ENCODE assay signal across 8 cellular contexts in the genomic region with DNA sequence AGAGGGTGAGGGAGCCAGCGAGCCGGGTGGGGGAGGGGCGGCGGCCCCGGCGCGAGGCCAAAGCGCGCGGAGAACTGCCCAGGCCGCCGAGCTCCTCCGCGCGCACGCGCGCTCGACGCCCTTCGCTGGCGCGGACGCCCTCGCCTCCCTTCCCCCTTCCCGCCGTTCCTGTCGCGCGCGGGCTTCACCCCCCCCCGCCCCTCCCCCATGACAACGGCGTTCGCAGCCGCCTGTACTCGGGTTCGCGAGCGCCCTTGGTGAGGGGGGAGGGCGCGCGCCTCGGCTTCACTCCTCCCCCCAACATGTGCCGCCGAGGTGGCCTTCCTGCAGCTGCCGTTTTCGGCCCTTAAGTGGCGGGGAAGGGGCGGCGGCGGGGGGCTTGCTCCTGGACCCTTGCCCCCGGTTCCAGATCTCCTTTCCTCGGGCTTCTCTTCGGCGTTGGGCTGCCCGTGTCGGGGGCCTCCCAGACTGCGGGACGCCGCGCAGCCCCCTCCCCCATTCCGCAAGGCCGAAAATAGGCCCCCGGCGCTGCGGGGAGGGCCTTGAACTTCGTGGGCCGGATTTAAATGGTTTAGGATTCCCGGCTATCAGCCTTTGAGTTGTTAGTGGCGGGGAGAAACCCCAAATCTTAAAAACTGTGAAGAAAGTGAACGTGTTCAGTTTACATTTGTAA. TPM values are rescaled to one million over a fixed set of nuclear protein-coding genes. Genes with fewer than 3 reads are reported as not detected.
DNase-seq lines count a peak whose midpoint lies in the region; ATAC-seq lines count a peak whose summit lies in the region.

No MANE protein-coding gene starts in this region.

- DNase-seq in GF-D8 (lab: John Stamatoyannopoulos, UW) = peak; percentile 51
- peak; percentile 70 for DNase-seq in KG1 (lab: John Stamatoyannopoulos, UW)
- peak; percentile 70 for DNase-seq in RPMI7951 (ENCODE audit: low read depth)
- DNase-seq in astrocyte of the hippocampus (ENCODE audit: low read depth, low spot score) = peak; percentile 93
- DNase-seq in hypothalamus (lab: John Stamatoyannopoulos, UW) = peak in 43 of 51 donors; percentile 69 to 98 (median 87)
- peak; percentile 27 for DNase-seq in renal cortical epithelial cell (ENCODE audit: low read depth)
- DNase-seq in central memory CD4-positive, alpha-beta T cell = no peak

- ATAC-seq in GM21737 (IDR thresholded peaks at IDR 0.05; ENCODE audit: unreplicated experiment) = peak; percentile 34

RNA-seq across cellular contexts. Expression of a gene that starts 0.5 kb away (rescaled TPM):
- total RNA-seq in RPMI7951 (2014; rRNA removed; shearing (Covaris generic)) = 20.5 and 40.0 TPM in 2 replicates
- total RNA-seq in renal cortical epithelial cell = 19.8 and 114 TPM in 2 replicates

RNA-seq across cellular contexts. Expression of a gene that starts 24.1 kb away (rescaled TPM):
- 349 and 387 TPM in 2 replicates for total RNA-seq in RPMI7951 (2014; rRNA removed; shearing (Covaris generic))
- total RNA-seq in renal cortical epithelial cell = 239 and 444 TPM in 2 replicates

RNA-seq across cellular contexts. Expression of a gene that starts 33.0 kb away (rescaled TPM):
- 0.29 and 1.1 TPM in 2 replicates for total RNA-seq in RPMI7951 (2014; rRNA removed; shearing (Covaris generic))
- 0.85 and 1.7 TPM in 2 replicates for total RNA-seq in renal cortical epithelial cell

RNA-seq across cellular contexts. Expression of a gene that starts 34.4 kb away (rescaled TPM):
- not detected in 2 replicates for total RNA-seq in RPMI7951 (2014; rRNA removed; shearing (Covaris generic))
- total RNA-seq in renal cortical epithelial cell = not detected in 2 replicates

RNA-seq across cellular contexts. Expression of a gene that starts 45.3 kb away (rescaled TPM):
- total RNA-seq in RPMI7951 (2014; rRNA removed; shearing (Covaris generic)) = not detected in 2 replicates
- total RNA-seq in renal cortical epithelial cell = not detected in 2 replicates
